ENCODE assay signal across 10 cellular contexts in genomic region chr2:28358668-28359201, GRCh38. TPM values are rescaled to one million over a fixed set of nuclear protein-coding genes. Genes with fewer than 3 reads are reported as not detected.
DNase-seq lines count a peak whose midpoint lies in the region; ATAC-seq and TF ChIP-seq lines count a peak whose summit lies in the region.
"Had no signal": no experiment of that assay in that cellular context is flagged by ENCODE, and none has a peak within 500 bp of the region (broad histone marks: within the 10 kb centered on the region; RNA-seq: fewer than 3 reads in every experiment).

No MANE protein-coding gene starts in this region.

- no peaks in the 10 kb centered on the region for H3K36me3 Mint-ChIP-seq in activated naive CD4-positive, alpha-beta T cell treated with anti-CD3 and anti-CD28 coated beads, Interleukin-2, amount 50 U/mL, for 24 hours

- H3K27ac Mint-ChIP-seq in activated naive CD4-positive, alpha-beta T cell treated with anti-CD3 and anti-CD28 coated beads, Interleukin-2, amount 50 U/mL, for 24 hours, result no peak overlapping the region

- no peaks in the 10 kb centered on the region for H3K9me2 ChIP-seq in OCI-LY7 (ENCODE audit: insufficient read depth, low read length)

- H2AFZ ChIP-seq in OCI-LY7 (ENCODE audit: low read length), result 0 out of 2 replicates have a peak overlapping the region, but pooled peaks have one; percentile 50

- no peaks in the 10 kb centered on the region for H3K27me3 Mint-ChIP-seq in activated naive CD4-positive, alpha-beta T cell treated with anti-CD3 and anti-CD28 coated beads, Interleukin-2, amount 50 U/mL, for 24 hours

- peaks cover 47% of the 10 kb centered on the region for H3K4me1 Mint-ChIP-seq in activated naive CD4-positive, alpha-beta T cell treated with anti-CD3 and anti-CD28 coated beads, Interleukin-2, amount 50 U/mL, for 24 hours

- no peaks in the 10 kb centered on the region for H4K20me1 ChIP-seq in OCI-LY7 (ENCODE audit: insufficient read depth, low read length)

- H3K36me3 ChIP-seq in OCI-LY7 (ENCODE audit: insufficient read depth, low read length), result no peaks in the 10 kb centered on the region
- no peaks in the 10 kb centered on the region for H3K36me3 ChIP-seq in effector memory CD4-positive, alpha-beta T cell (ENCODE audit: control insufficient read depth, insufficient read depth, low read length)
- H3K36me3 ChIP-seq in upper lobe of left lung, result no peaks in the 10 kb centered on the region
- H3K36me3 ChIP-seq in breast epithelium, result no peaks in the 10 kb centered on the region
- H3K36me3 ChIP-seq: heart right ventricle had no signal

- no peak for DNase-seq in activated naive CD4-positive, alpha-beta T cell treated with anti-CD3 and anti-CD28 coated beads, Interleukin-2, amount 50 U/mL, for 16 hours
- DNase-seq in OCI-LY7 (ENCODE audit: low spot score) (no peak), upper lobe of left lung (no peak), LoVo (ENCODE audit: low spot score) (no peak), breast epithelium (ENCODE audit: low spot score in 2 of 2) (no peak), HCEC 1CT (no peak)
- no peak for DNase-seq in effector memory CD4-positive, alpha-beta T cell
- DNase-seq: NCI-H1092 had no signal

- WGBS in upper lobe of left lung, 2 donors, result 82 to 89% methylated on average over 3 to 7 of the region's 7 CpGs

- no peak for ATAC-seq in upper lobe of left lung (ENCODE audit: low FRiP score in 2 of 2)

- H3K27me3 ChIP-seq in effector memory CD4-positive, alpha-beta T cell (replicated peaks; ENCODE audit: control insufficient read depth, insufficient read depth, low read length, poor library complexity, severe bottlenecking), result no peaks in the 10 kb centered on the region
- no peaks in the 10 kb centered on the region for H3K27me3 ChIP-seq in upper lobe of left lung
- H3K27me3 ChIP-seq in breast epithelium, result no peaks in the 10 kb centered on the region
- H3K27me3 ChIP-seq: heart right ventricle had no signal

- intact Hi-C loops in OCI-LY7 (cut with micrococcal nuclease; ENCODE audit: unreplicated experiment), result no loop called here
- intact Hi-C loops in breast epithelium (cut with DNase I; ENCODE audit: low total_unique reads), result no loop called here

- no peaks in the 10 kb centered on the region for H3K79me2 ChIP-seq in OCI-LY7 (ENCODE audit: insufficient read depth, low read depth, low read length)

- no peak for TF ChIP-seq EP300 in upper lobe of left lung (IDR thresholded peaks at IDR 0.05)

- no TSS peak for BruUV-seq in OCI-LY7 (replicated peaks; lab: Mats Ljungman, UMichigan)

- H3K9me3 ChIP-seq in OCI-LY7 (ENCODE audit: low read length) (no peaks in the 10 kb centered on the region), upper lobe of left lung (no peaks in the 10 kb centered on the region), breast epithelium (no peaks in the 10 kb centered on the region)
- no peaks in the 10 kb centered on the region for H3K9me3 ChIP-seq in effector memory CD4-positive, alpha-beta T cell (ENCODE audit: control insufficient read depth, low read length)
- H3K9me3 ChIP-seq: heart right ventricle had no signal

- H3K4me1 ChIP-seq in OCI-LY7 (ENCODE audit: insufficient read depth, low read length, poor library complexity, severe bottlenecking) (no peaks in the 10 kb centered on the region), upper lobe of left lung (peaks cover 29 to 40% (median 33%) of the 10 kb centered on the region in 4 donors), breast epithelium (peaks cover 6 to 7% of the 10 kb centered on the region in 2 donors)
- H3K4me1 ChIP-seq in effector memory CD4-positive, alpha-beta T cell (ENCODE audit: control insufficient read depth, insufficient read depth, low read length, poor library complexity, severe bottlenecking), result peaks cover 46% of the 10 kb centered on the region

- POLR2A ChIA-PET in OCI-LY7 (lab: Charles Lee), result no interaction called here

- TF ChIP-seq CTCF in OCI-LY7 (conservative IDR thresholded peaks at IDR 0.05; ENCODE audit: low read length) (no peak), upper lobe of left lung (IDR thresholded peaks at IDR 0.05) (no peak), breast epithelium (IDR thresholded peaks at IDR 0.05) (no peak)

- no peak overlapping the region for H3K27ac ChIP-seq in OCI-LY7 (ENCODE audit: low read depth, low read length, poor library complexity, severe bottlenecking)
- peak overlapping the region; percentile 45 for H3K27ac ChIP-seq in effector memory CD4-positive, alpha-beta T cell (ENCODE audit: insufficient read depth, low read length, poor library complexity, severe bottlenecking)
- H3K27ac ChIP-seq in upper lobe of left lung, result peak overlapping the region; percentile 43 to 80 (median 58)
- peak overlapping the region in 1 of 2 donors; percentile 32 for H3K27ac ChIP-seq in breast epithelium

- TF ChIP-seq POLR2A in upper lobe of left lung (IDR thresholded peaks at IDR 0.05) (no peak), breast epithelium (IDR thresholded peaks at IDR 0.05) (no peak)

- H3K9me3 Mint-ChIP-seq in activated naive CD4-positive, alpha-beta T cell treated with anti-CD3 and anti-CD28 coated beads, Interleukin-2, amount 50 U/mL, for 24 hours, result no peaks in the 10 kb centered on the region

- H3K4me3 ChIP-seq in OCI-LY7 (ENCODE audit: low read depth, low read length, poor library complexity, severe bottlenecking) (no peak overlapping the region), upper lobe of left lung (no peak overlapping the region), breast epithelium (no peak overlapping the region)
- peak overlapping the region; percentile 26 for H3K4me3 ChIP-seq in effector memory CD4-positive, alpha-beta T cell (ENCODE audit: insufficient read depth, low read depth, low read length, poor library complexity, severe bottlenecking)
- H3K4me3 ChIP-seq: heart right ventricle had no signal

- H3K4me2 ChIP-seq in OCI-LY7 (ENCODE audit: low read length), result 0 out of 2 replicates have a peak overlapping the region, but pooled peaks have one; percentile 32

- CTCF ChIA-PET in OCI-LY7 (lab: Charles Lee; ENCODE audit: unreplicated experiment), result no interaction called here

- H3K4me3 Mint-ChIP-seq in activated naive CD4-positive, alpha-beta T cell treated with anti-CD3 and anti-CD28 coated beads, Interleukin-2, amount 50 U/mL, for 24 hours, result peak overlapping the region; percentile 74

RNA-seq across cellular contexts. Expression of gene FOSL2, which starts 33.9 kb away (rescaled TPM):
- 0.03 and 0.35 TPM in 2 replicates for total RNA-seq in OCI-LY7 (2014; rRNA removed; shearing (Covaris generic))
- 0.39 and 1.0 TPM in 2 replicates for total RNA-seq in OCI-LY7 (2022)
- 100 to 1,000 TPM in 3 of 6 donors, 10 to 100 TPM in 3; 71.0 to 137 (median 91.0) TPM for total RNA-seq in upper lobe of left lung
- 100 to 1,000 TPM; 106 to 116 (median 116) TPM for total RNA-seq in breast epithelium

Comparison
In these comparisons a context has a peak if more than half of its experiments do, and no peak if none do; other contexts are left out.
1. RNA of gene FOSL2, which starts 33.9 kb away (total RNA-seq): 106 to 116 TPM in breast epithelium and 71.0 to 137 TPM in upper lobe of left lung; 0.03 to 1.0 TPM in OCI-LY7; every median in the first group is over 10 times any median in the second.